ENCODE assay signal across 1 cellular context in genomic region chr17:47872019-47872650, GRCh38.
TF ChIP-seq lines count a peak whose summit lies in the region.

No MANE protein-coding gene starts in this region.

TF ChIP-seq in SK-N-SH, 30 proteins besides CTCF, POLR2A, EP300 and RAD21:
- TF ChIP-seq SMC3 (IDR thresholded peaks at IDR 0.05; ENCODE audit: low read depth, low read length): no peak
- TF ChIP-seq MXI1 (IDR thresholded peaks at IDR 0.05; ENCODE audit: low read depth, low read length): no peak
- TF ChIP-seq IRF3 (IDR thresholded peaks at IDR 0.05; ENCODE audit: low read depth, low read length): no peak
- TF ChIP-seq MAX (IDR thresholded peaks at IDR 0.05; ENCODE audit: low read depth): no peak
- TF ChIP-seq REST (IDR thresholded peaks at IDR 0.05; ENCODE audit: low read depth, low read length): no peak
- no peak for TF ChIP-seq TAF1 (IDR thresholded peaks at IDR 0.05; ENCODE audit: borderline replicate concordance, low read depth, low read length)
- no peak for TF ChIP-seq PBX3 (IDR thresholded peaks at IDR 0.05)
- TF ChIP-seq NFIC (IDR thresholded peaks at IDR 0.05; ENCODE audit: borderline replicate concordance): no peak
- no peak for TF ChIP-seq JUND (IDR thresholded peaks at IDR 0.05)
- TF ChIP-seq GATA2 (CRISPR knock-in tag; IDR thresholded peaks at IDR 0.05): no peak
- no peak for TF ChIP-seq POLR2AphosphoS5 (IDR thresholded peaks at IDR 0.05; ENCODE audit: low read depth, low read length)
- no peak for TF ChIP-seq TEAD4 (IDR thresholded peaks at IDR 0.05; ENCODE audit: borderline replicate concordance, insufficient read depth)
- no peak for TF ChIP-seq FOXM1 (IDR thresholded peaks at IDR 0.05; ENCODE audit: low read depth)
- no peak for TF ChIP-seq RXRA (IDR thresholded peaks at IDR 0.05; ENCODE audit: borderline replicate concordance, low read depth)
- TF ChIP-seq FOXJ3 (CRISPR knock-in tag; IDR thresholded peaks at IDR 0.05): no peak
- TF ChIP-seq CHD2 (IDR thresholded peaks at IDR 0.05; ENCODE audit: low read length, partially characterized antibody): no peak
- TF ChIP-seq RFX5 (IDR thresholded peaks at IDR 0.05; ENCODE audit: low read length): no peak
- no peak for TF ChIP-seq ZBTB33 (IDR thresholded peaks at IDR 0.05; ENCODE audit: borderline replicate concordance, low read depth)
- no peak for TF ChIP-seq EZH2phosphoT487 (IDR thresholded peaks at IDR 0.05; ENCODE audit: borderline replicate concordance, low read depth)
